Comparison of ENCODE assay signal across 20 cellular contexts in genomic region chr2:236141616-236142015, GRCh38. TPM values are rescaled to one million over a fixed set of nuclear protein-coding genes. Genes with fewer than 3 reads are reported as not detected.
"Had no signal": no experiment of that assay in that cellular context is flagged by ENCODE, and none has a peak within 500 bp of the region (broad histone marks: within the 10 kb centered on the region; RNA-seq: fewer than 3 reads in every experiment).

No MANE protein-coding gene starts in this region.

RNA-seq across cellular contexts. Expression of gene GBX2, which starts 26.6 kb away (rescaled TPM):
- total RNA-seq: naive thymus-derived CD8-positive, alpha-beta T cell; natural killer cell treated with Interleukin-12 subunit alpha and Interleukin-12 subunit beta and Interleukin-15 and Interleukin-18, amount 100 ng/mL, for 72 hours; omental fat pad; pancreas; progenitor cell of endocrine pancreas; psoas muscle; renal cortical epithelial cell; right cardiac atrium; right lobe of liver; smooth muscle cell; subcutaneous adipose tissue; temporal lobe; thoracic aorta; thyroid gland; tibial nerve; upper lobe of left lung; ureter; vagina had no signal
- polyA plus RNA-seq: naive thymus-derived CD8-positive, alpha-beta T cell; pancreas; psoas muscle; right cardiac atrium; smooth muscle cell; spleen; stomach had no signal
